In genomic region chr11:45654242-45654641, GRCh38 we compare ENCODE assay signal across 20 cellular contexts. TPM values are rescaled to one million over a fixed set of nuclear protein-coding genes. Genes with fewer than 3 reads are reported as not detected.
DNase-seq lines count a peak whose midpoint lies in the region; ATAC-seq and TF ChIP-seq lines count a peak whose summit lies in the region.
"Had no signal": no experiment of that assay in that cellular context is flagged by ENCODE, and none has a peak within 500 bp of the region (broad histone marks: within the 10 kb centered on the region; RNA-seq: fewer than 3 reads in every experiment).

No MANE protein-coding gene starts in this region.

- no peaks in the 10 kb centered on the region for H3K36me3 Mint-ChIP-seq in activated CD8-positive, alpha-beta memory T cell treated with anti-CD3 and anti-CD28 coated beads, Interleukin-2, amount 10 ng/mL, durations not matched to agents 7 days and 5 days

- ATAC-seq in activated CD8-positive, alpha-beta memory T cell treated with anti-CD3 and anti-CD28 coated beads, Interleukin-2, amount 10 ng/mL, durations not matched to agents 7 days and 5 days = no peak
- no peak for ATAC-seq in HG02970 (IDR thresholded peaks at IDR 0.05; ENCODE audit: low FRiP score, unreplicated experiment)

- H3K27ac Mint-ChIP-seq in activated CD8-positive, alpha-beta memory T cell treated with anti-CD3 and anti-CD28 coated beads, Interleukin-2, amount 10 ng/mL, durations not matched to agents 7 days and 5 days = no peak overlapping the region
- H3K27ac Mint-ChIP-seq: T-helper 2 cell treated with Interferon-gamma antibody and Interleukin-4, amounts not matched to agents 5 μg/mL and 100 μg/mL, for 36 hours had no signal

- no peak for TF ChIP-seq CTCF in dorsolateral prefrontal cortex (IDR thresholded peaks at IDR 0.05 in 54 of 56, conservative IDR thresholded peaks at IDR 0.05 in 2 of 56; ENCODE audit: low read depth in 1 of 56, partially characterized antibody in 56 of 56)

- no peaks in the 10 kb centered on the region for H3K27me3 ChIP-seq in dorsolateral prefrontal cortex

- H3K4me1 Mint-ChIP-seq in activated CD8-positive, alpha-beta memory T cell treated with anti-CD3 and anti-CD28 coated beads, Interleukin-2, amount 10 ng/mL, durations not matched to agents 7 days and 5 days = peaks cover 7% of the 10 kb centered on the region

- H3K27ac ChIP-seq in dorsolateral prefrontal cortex (peak overlapping the region in 39 of 59 donors; percentile 15 to 94 (median 70)), temporal lobe (ENCODE audit: low read depth, low read length) (peak overlapping the region; percentile 77)
- H3K27ac ChIP-seq: C4-2B, epithelial cell of prostate, left ventricle myocardium inferior, parathyroid adenoma, SK-N-MC, tibial nerve had no signal

- H3K4me3 ChIP-seq in dorsolateral prefrontal cortex = no peak overlapping the region
- H3K4me3 ChIP-seq: left ventricle myocardium inferior, SK-N-MC, tibial nerve had no signal

- peak; percentile 15 for DNase-seq in activated CD8-positive, alpha-beta memory T cell treated with anti-CD3 and anti-CD28 coated beads, Interleukin-2, amount 10 ng/mL, durations not matched to agents 7 days and 5 days
- DNase-seq in activated CD8-positive, alpha-beta memory T cell treated with anti-CD3 and anti-CD28 coated beads, Interleukin-2, amount 50 U/mL, for 4 hours = no peak
- DNase-seq in dorsolateral prefrontal cortex (peak in 3 of 10 donors; percentile 32 to 58 (median 43)), midbrain (lab: John Stamatoyannopoulos, UW) (peak; percentile 53), AG08395 (ENCODE audit: low spot score) (no peak), DMS153 treated with DMSO at 0.1 percent for 48 hours (lab: John Stamatoyannopoulos, UW; ENCODE audit: unreplicated experiment) (no peak)
- DNase-seq: activated CD4-positive, CD25-positive, alpha-beta regulatory T cell; activated gamma-delta T cell treated with Interleukin-2 at 50 U/mL for 16 hours; foreskin melanocyte; left ventricle myocardium inferior; NCI-H1105; stimulated activated CD4-positive, alpha-beta T cell treated with anti-CD3 and anti-CD28 coated beads, Interleukin-12 subunit alpha, Interleukin-12 subunit beta, amount 100 ng/mL, for 4 hours had no signal

- H3K27me3 Mint-ChIP-seq in activated CD8-positive, alpha-beta memory T cell treated with anti-CD3 and anti-CD28 coated beads, Interleukin-2, amount 10 ng/mL, durations not matched to agents 7 days and 5 days = peaks cover 27% of the 10 kb centered on the region

- intact Hi-C loops in dorsolateral prefrontal cortex (cut with DNase I) = loop anchor here in 1 of 2 donors (10.0 kb wide), 1 partner anchor 109 kb away; no protein-coding TSS in a partner anchor

- CTCF ChIA-PET in activated CD8-positive, alpha-beta memory T cell treated with anti-CD3 and anti-CD28 coated beads, Interleukin-2, amount 10 ng/mL, durations not matched to agents 7 days and 5 days (lab: Charles Lee) = interaction anchor here (0.8 to 4.1 kb wide), 12 partner anchors 8 to 314 kb away, joined by 3 to 24 read pairs (median 5); partner anchors contain the start of gene CHST1

- no peak overlapping the region for H3K4me3 Mint-ChIP-seq in activated CD8-positive, alpha-beta memory T cell treated with anti-CD3 and anti-CD28 coated beads, Interleukin-2, amount 10 ng/mL, durations not matched to agents 7 days and 5 days
- H3K4me3 Mint-ChIP-seq: T-helper 2 cell treated with Interferon-gamma antibody and Interleukin-4, amounts not matched to agents 5 μg/mL and 100 μg/mL, for 36 hours had no signal

- no peaks in the 10 kb centered on the region for H3K9me3 Mint-ChIP-seq in activated CD8-positive, alpha-beta memory T cell treated with anti-CD3 and anti-CD28 coated beads, Interleukin-2, amount 10 ng/mL, durations not matched to agents 7 days and 5 days (ENCODE audit: low read depth)
- H3K9me3 Mint-ChIP-seq: T-helper 2 cell treated with Interferon-gamma antibody and Interleukin-4, amounts not matched to agents 5 μg/mL and 100 μg/mL, for 36 hours had no signal

RNA-seq across cellular contexts. Expression of gene CHST1, which starts 11.2 kb away (rescaled TPM):
- under 1 TPM in 1 of 2 experiments, not detected in 1; 0.35 TPM for total RNA-seq in activated CD8-positive, alpha-beta memory T cell treated with anti-CD3 and anti-CD28 coated beads, Interleukin-2, amount 10 ng/mL, durations not matched to agents 7 days and 5 days
- total RNA-seq in dorsolateral prefrontal cortex = 100 to 1,000 TPM in 61 of 120 experiments, 10 to 100 TPM in 59; 51.7 to 159 (median 100) TPM
- total RNA-seq in temporal lobe = 12.5 TPM

Comparison
In these comparisons a context has a peak if more than half of its experiments do, and no peak if none do; other contexts are left out.
1. DNase-seq: peak in activated CD8-positive, alpha-beta memory T cell treated with anti-CD3 and anti-CD28 coated beads, Interleukin-2, amount 10 ng/mL, durations not matched to agents 7 days and 5 days (single experiment) and midbrain (single experiment); none in activated CD8-positive, alpha-beta memory T cell treated with anti-CD3 and anti-CD28 coated beads, Interleukin-2, amount 50 U/mL, for 4 hours (single experiment), AG08395 (single experiment) and DMS153 treated with DMSO at 0.1 percent for 48 hours (single experiment).
2. RNA of gene CHST1, which starts 11.2 kb away (total RNA-seq): 51.7 to 159 TPM in dorsolateral prefrontal cortex and 12.5 TPM in temporal lobe (single experiment); 0.35 TPM in activated CD8-positive, alpha-beta memory T cell treated with anti-CD3 and anti-CD28 coated beads, Interleukin-2, amount 10 ng/mL, durations not matched to agents 7 days and 5 days; every median in the first group is over 10 times any median in the second.